19 cellular contexts compared by ENCODE assay signal in the genomic region with DNA sequence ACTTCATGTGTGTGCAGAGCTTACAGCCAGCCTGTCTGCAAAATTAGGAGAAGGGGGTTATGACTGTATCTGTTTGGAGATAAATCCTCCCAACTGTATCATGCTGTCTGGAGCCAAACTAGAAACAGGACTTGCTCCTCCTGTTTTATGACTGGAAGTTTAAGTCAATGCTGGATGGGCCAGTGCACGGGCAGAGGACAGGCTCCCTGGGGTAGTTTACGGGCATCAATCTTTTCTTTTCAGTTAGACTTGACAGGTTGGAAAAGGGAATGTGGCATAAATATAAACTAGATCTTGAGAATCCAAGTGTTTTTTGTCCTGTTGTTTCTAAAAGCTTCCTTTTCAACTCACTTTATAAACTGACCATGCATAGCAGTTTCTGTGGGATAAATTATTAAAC.
A peak's percentile ranks its signal among the peaks of the same experiment; 100 is the strongest.
DNase-seq lines count a peak whose midpoint lies in the region; ATAC-seq, FAIRE-seq and TF ChIP-seq lines count a peak whose summit lies in the region.
"Had no signal": no experiment of that assay in that cellular context is flagged by ENCODE, and none has a peak within 500 bp of the region (broad histone marks: within the 10 kb centered on the region; RNA-seq: fewer than 3 reads in every experiment).

No MANE protein-coding gene starts in this region.

- H3K9ac ChIP-seq in astrocyte (ENCODE audit: low read length), result no peak overlapping the region
- H3K9ac ChIP-seq in GM23248, result no peak overlapping the region

- no peak overlapping the region for H3K27ac ChIP-seq in astrocyte (ENCODE audit: low read depth, low read length)
- no peak overlapping the region for H3K27ac ChIP-seq in GM23248
- H3K27ac ChIP-seq: C4-2B had no signal

- peak overlapping the region; percentile 36 for H3K27ac Mint-ChIP-seq in astrocyte (ENCODE audit: unreplicated experiment)
- no peak overlapping the region for H3K27ac Mint-ChIP-seq in glutamatergic neuron (ENCODE audit: unreplicated experiment)
- H3K27ac Mint-ChIP-seq: CD4-positive, alpha-beta T cell; H9 had no signal

- H3K27me3 Mint-ChIP-seq in astrocyte (ENCODE audit: low read depth, unreplicated experiment) (no peaks in the 10 kb centered on the region), glutamatergic neuron (ENCODE audit: unreplicated experiment) (no peaks in the 10 kb centered on the region)
- peaks cover 5% of the 10 kb centered on the region for H3K27me3 Mint-ChIP-seq in activated T-cell treated with anti-CD3 and anti-CD28 coated beads, Interleukin-2, amount 50 U/mL, for 4 hours (ENCODE audit: low read depth)

- ATAC-seq in activated T-cell treated with anti-CD3 and anti-CD28 coated beads, Interleukin-2, amount 50 U/mL, for 4 hours, result no peak

- H3K9me3 ChIP-seq in astrocyte (ENCODE audit: insufficient read depth, low read depth, low read length) (no peaks in the 10 kb centered on the region), GM23248 (ENCODE audit: low read depth) (no peaks in the 10 kb centered on the region)
- H3K9me3 ChIP-seq: Caco-2 had no signal

- no peaks in the 10 kb centered on the region for H3K79me2 ChIP-seq in astrocyte (ENCODE audit: insufficient read depth, low read length)
- H3K79me2 ChIP-seq in GM23248 (ENCODE audit: insufficient read depth), result no peaks in the 10 kb centered on the region

- peaks cover 35% of the 10 kb centered on the region for H3K4me1 Mint-ChIP-seq in astrocyte (ENCODE audit: low read depth, unreplicated experiment)
- H3K4me1 Mint-ChIP-seq in glutamatergic neuron (ENCODE audit: low read depth, unreplicated experiment), result no peaks in the 10 kb centered on the region
- no peaks in the 10 kb centered on the region for H3K4me1 Mint-ChIP-seq in activated T-cell treated with anti-CD3 and anti-CD28 coated beads, Interleukin-2, amount 50 U/mL, for 4 hours (ENCODE audit: low read depth)

- H3K27me3 ChIP-seq in astrocyte (ENCODE audit: insufficient read depth, low read length), result no peaks in the 10 kb centered on the region
- no peaks in the 10 kb centered on the region for H3K27me3 ChIP-seq in GM23248 (replicated peaks; ENCODE audit: insufficient read depth)

- FAIRE-seq in astrocyte (lab: Jason Lieb, UNC), result no peak
- FAIRE-seq: A204.1, H1, HTR-8/SVneo had no signal

- H4K20me1 ChIP-seq in astrocyte (ENCODE audit: insufficient read depth, low read length), result no peaks in the 10 kb centered on the region
- no peaks in the 10 kb centered on the region for H4K20me1 ChIP-seq in GM23248 (ENCODE audit: insufficient read depth)

- H2AFZ ChIP-seq in astrocyte (ENCODE audit: low read depth, low read length) (no peak overlapping the region), GM23248 (no peak overlapping the region)

- H3K36me3 Mint-ChIP-seq in astrocyte (ENCODE audit: low read depth, unreplicated experiment) (no peaks in the 10 kb centered on the region), glutamatergic neuron (ENCODE audit: unreplicated experiment) (no peaks in the 10 kb centered on the region)
- no peaks in the 10 kb centered on the region for H3K36me3 Mint-ChIP-seq in activated T-cell treated with anti-CD3 and anti-CD28 coated beads, Interleukin-2, amount 50 U/mL, for 4 hours (ENCODE audit: insufficient read depth)

- H3K4me2 ChIP-seq in astrocyte (ENCODE audit: low read length) (no peak overlapping the region), GM23248 (ENCODE audit: unreplicated experiment) (no peak overlapping the region)

- no peaks in the 10 kb centered on the region for H3K9me2 ChIP-seq in GM23248 (ENCODE audit: insufficient read depth)

- H3K9me3 Mint-ChIP-seq in astrocyte (ENCODE audit: unreplicated experiment) (peaks cover 2% of the 10 kb centered on the region), glutamatergic neuron (ENCODE audit: unreplicated experiment) (no peaks in the 10 kb centered on the region)
- no peaks in the 10 kb centered on the region for H3K9me3 Mint-ChIP-seq in activated T-cell treated with anti-CD3 and anti-CD28 coated beads, Interleukin-2, amount 50 U/mL, for 4 hours
- H3K9me3 Mint-ChIP-seq: CD4-positive, alpha-beta T cell; H9 had no signal

- H3F3A ChIP-seq in GM23248 (ENCODE audit: insufficient read depth), result peaks cover 3% of the 10 kb centered on the region; the same call in 1 of the 2 replicates

- 37 to 45% methylated on average over 2 of the region's 2 CpGs for WGBS in GM23248 (ENCODE audit: low coverage in 1 of 2, low lambda C conversion rate in 2 of 2, missing lambda C conversion rate in 2 of 2), 2 experiments

- H3K4me1 ChIP-seq in astrocyte (ENCODE audit: insufficient read depth, low read length) (peaks cover 13% of the 10 kb centered on the region), GM23248 (ENCODE audit: insufficient read depth) (peaks cover 18% of the 10 kb centered on the region)
- H3K4me1 ChIP-seq: Caco-2 had no signal

- H3K4me3 ChIP-seq in astrocyte (ENCODE audit: insufficient read depth, low read depth, low read length) (no peak overlapping the region), GM23248 (no peak overlapping the region)

- H3K4me3 Mint-ChIP-seq in astrocyte (ENCODE audit: unreplicated experiment), result peak overlapping the region; percentile 9
- no peak overlapping the region for H3K4me3 Mint-ChIP-seq in glutamatergic neuron (ENCODE audit: unreplicated experiment)
- H3K4me3 Mint-ChIP-seq in activated T-cell treated with anti-CD3 and anti-CD28 coated beads, Interleukin-2, amount 50 U/mL, for 4 hours, result no peak overlapping the region
- H3K4me3 Mint-ChIP-seq: CD4-positive, alpha-beta T cell; H9 had no signal

- DNase-seq in M059J (ENCODE audit: low read depth) (peak; percentile 21), astrocyte (ENCODE audit: low read depth) (no peak), left kidney (ENCODE audit: low read depth, low spot score) (peak; percentile 51), retina (peak; percentile 16), GM23248 (no peak), glutamatergic neuron (no peak)
- DNase-seq in activated T-cell treated with anti-CD3 and anti-CD28 coated beads, Interleukin-2, amount 50 U/mL, for 4 hours, result no peak
- DNase-seq: ACHN; Caco-2; CD4-positive, alpha-beta T cell; DMS153; DMS79; GF-D8; H9; IMR-90 had no signal

- TF ChIP-seq CTCF in astrocyte (IDR thresholded peaks at IDR 0.05; ENCODE audit: insufficient read depth, low read depth, low read length), result no peak
- no peak for TF ChIP-seq CTCF in glutamatergic neuron (IDR thresholded peaks at IDR 0.05; ENCODE audit: partially characterized antibody, unreplicated experiment)

- in situ Hi-C loops in GM23248 (cut with MboI), result no loop called here

- H3K36me3 ChIP-seq in astrocyte (ENCODE audit: insufficient read depth, low read length) (no peaks in the 10 kb centered on the region), GM23248 (ENCODE audit: low read depth) (no peaks in the 10 kb centered on the region)

Comparison
In these comparisons a context has a peak if more than half of its experiments do, and no peak if none do; other contexts are left out.
1. DNase-seq: peak in M059J (single experiment), left kidney (single experiment) and retina (single experiment); none in astrocyte (single experiment), GM23248 (single experiment), glutamatergic neuron (single experiment) and activated T-cell treated with anti-CD3 and anti-CD28 coated beads, Interleukin-2, amount 50 U/mL, for 4 hours (single experiment).